ENCODE assay signal across 8 cellular contexts in the genomic region with DNA sequence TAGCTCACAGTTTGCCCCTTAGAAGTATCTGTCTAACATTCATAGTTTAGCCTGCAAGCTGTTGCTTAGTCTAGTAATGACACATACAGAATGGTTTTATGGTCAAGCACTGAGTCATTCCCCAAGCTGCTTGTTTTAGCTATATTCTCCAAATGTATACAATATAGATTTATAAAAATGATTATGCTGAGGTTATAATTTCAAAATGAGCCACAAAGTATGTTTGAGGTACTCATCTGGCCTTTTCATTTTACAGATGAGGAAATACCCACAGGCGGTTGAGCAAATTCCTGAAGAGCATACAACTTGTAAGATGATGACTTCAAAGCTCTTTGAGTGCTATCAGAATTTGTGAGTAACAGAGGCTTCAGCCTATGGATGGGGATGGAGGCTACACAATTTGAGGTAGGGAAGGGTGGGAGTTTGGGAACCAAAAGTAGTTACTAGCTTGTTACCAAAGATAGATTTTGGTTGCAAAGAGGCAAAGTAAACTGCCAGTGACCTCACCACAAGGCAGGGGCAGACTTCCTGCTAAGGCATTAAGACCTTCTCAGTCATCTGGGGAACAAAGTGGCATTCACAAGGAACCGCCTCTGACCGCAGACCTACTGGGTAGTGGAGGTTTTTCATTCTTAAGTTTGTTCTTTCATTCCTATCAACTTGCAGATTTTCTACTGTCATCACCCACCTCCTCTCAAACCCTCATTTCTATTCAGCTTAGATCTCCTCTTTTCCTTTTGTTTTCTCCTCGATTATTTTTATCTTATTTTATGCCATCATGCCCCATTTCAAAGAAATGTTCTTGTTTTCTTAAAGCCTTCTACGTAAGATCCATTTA.
DNase-seq lines count a peak whose midpoint lies in the region; ATAC-seq and TF ChIP-seq lines count a peak whose summit lies in the region.

No MANE protein-coding gene starts in this region.

- H3K4me3 Mint-ChIP-seq in CD8-positive, alpha-beta T cell: no peak overlapping the region
- peak overlapping the region; percentile 5 for H3K4me3 Mint-ChIP-seq in activated T-cell treated with anti-CD3 and anti-CD28 coated beads, Interleukin-2, amount 50 U/mL, for 4 hours
- peak overlapping the region in 1 of 10 donors; percentile 18 for H3K4me3 Mint-ChIP-seq in naive thymus-derived CD4-positive, alpha-beta T cell

- H3K4me1 ChIP-seq in CD8-positive, alpha-beta T cell (ENCODE audit: insufficient read depth, low read length): peaks cover 5% of the 10 kb centered on the region
- peaks cover 0 to 5% of the 10 kb centered on the region in 2 donors for H3K4me1 ChIP-seq in naive thymus-derived CD4-positive, alpha-beta T cell (ENCODE audit: control insufficient read depth in 2 of 2, insufficient read depth in 2 of 2, low read length in 2 of 2)
- H3K4me1 ChIP-seq in Peyer's patch: peaks cover 0 to 4% (median 0%) of the 10 kb centered on the region in 4 donors

- no peak overlapping the region for H3K27ac Mint-ChIP-seq in CD8-positive, alpha-beta T cell
- peak overlapping the region in 1 of 9 donors; percentile 76 for H3K27ac Mint-ChIP-seq in naive thymus-derived CD4-positive, alpha-beta T cell

- H3K4me1 Mint-ChIP-seq in CD8-positive, alpha-beta T cell (ENCODE audit: low read depth): peaks cover 4% of the 10 kb centered on the region
- H3K4me1 Mint-ChIP-seq in activated T-cell treated with anti-CD3 and anti-CD28 coated beads, Interleukin-2, amount 50 U/mL, for 4 hours (ENCODE audit: low read depth): peaks cover 10% of the 10 kb centered on the region
- H3K4me1 Mint-ChIP-seq in naive thymus-derived CD4-positive, alpha-beta T cell: peaks cover 0 to 10% (median 0%) of the 10 kb centered on the region in 7 donors

- intact Hi-C loops in CD8-positive, alpha-beta T cell (cut with DNase I, micrococcal nuclease): no loop called here
- intact Hi-C loops in naive thymus-derived CD4-positive, alpha-beta T cell (cut with micrococcal nuclease): no loop called here
- intact Hi-C loops in left cardiac atrium (cut with DNase I): no loop called here

- DNase-seq in CD8-positive, alpha-beta T cell: peak in 1 of 7 experiments; percentile 21
- DNase-seq in activated T-cell treated with anti-CD3 and anti-CD28 coated beads, Interleukin-2, amount 50 U/mL, for 4 hours: no peak
- DNase-seq in naive thymus-derived CD4-positive, alpha-beta T cell: peak in 1 of 9 donors; percentile 27
- DNase-seq in left cardiac atrium (no peak), Peyer's patch (no peak), NCI-H146 (lab: John Stamatoyannopoulos, UW) (no peak)

- no peaks in the 10 kb centered on the region for H3K27me3 ChIP-seq in CD8-positive, alpha-beta T cell (ENCODE audit: insufficient read depth, low read length)
- H3K27me3 ChIP-seq in naive thymus-derived CD4-positive, alpha-beta T cell (ENCODE audit: control insufficient read depth in 2 of 2, insufficient read depth in 2 of 2, low read length in 2 of 2): no peaks in the 10 kb centered on the region
- H3K27me3 ChIP-seq in Peyer's patch: no peaks in the 10 kb centered on the region

- no peak for TF ChIP-seq POLR2A in Peyer's patch (IDR thresholded peaks at IDR 0.05)

- no peak for TF ChIP-seq CTCF in CD8-positive, alpha-beta T cell (IDR thresholded peaks at IDR 0.05)
- no peak for TF ChIP-seq CTCF in Peyer's patch (IDR thresholded peaks at IDR 0.05)

- H3K36me3 Mint-ChIP-seq in CD8-positive, alpha-beta T cell: no peaks in the 10 kb centered on the region
- no peaks in the 10 kb centered on the region for H3K36me3 Mint-ChIP-seq in activated T-cell treated with anti-CD3 and anti-CD28 coated beads, Interleukin-2, amount 50 U/mL, for 4 hours (ENCODE audit: insufficient read depth)
- no peaks in the 10 kb centered on the region for H3K36me3 Mint-ChIP-seq in naive thymus-derived CD4-positive, alpha-beta T cell

- H3K36me3 ChIP-seq in CD8-positive, alpha-beta T cell (ENCODE audit: insufficient read depth, low read length): no peaks in the 10 kb centered on the region
- H3K36me3 ChIP-seq in naive thymus-derived CD4-positive, alpha-beta T cell (ENCODE audit: control insufficient read depth in 2 of 3, insufficient read depth in 3 of 3, low read length in 3 of 3): no peaks in the 10 kb centered on the region
- no peaks in the 10 kb centered on the region for H3K36me3 ChIP-seq in Peyer's patch

- H3K9me3 ChIP-seq in CD8-positive, alpha-beta T cell (ENCODE audit: low read length): no peaks in the 10 kb centered on the region
- H3K9me3 ChIP-seq in naive thymus-derived CD4-positive, alpha-beta T cell (ENCODE audit: control insufficient read depth in 2 of 3, low read length in 3 of 3): no peaks in the 10 kb centered on the region
- no peaks in the 10 kb centered on the region for H3K9me3 ChIP-seq in Peyer's patch

- no peaks in the 10 kb centered on the region for H3K9me3 Mint-ChIP-seq in CD8-positive, alpha-beta T cell
- H3K9me3 Mint-ChIP-seq in activated T-cell treated with anti-CD3 and anti-CD28 coated beads, Interleukin-2, amount 50 U/mL, for 4 hours: no peaks in the 10 kb centered on the region
- peaks cover 0 to 1% (median 0%) of the 10 kb centered on the region in 11 donors for H3K9me3 Mint-ChIP-seq in naive thymus-derived CD4-positive, alpha-beta T cell

- CTCF ChIA-PET in CD8-positive, alpha-beta T cell (lab: Charles Lee): no interaction called here
- CTCF ChIA-PET in naive thymus-derived CD4-positive, alpha-beta T cell (lab: Charles Lee): no interaction called here

- POLR2A ChIA-PET in CD8-positive, alpha-beta T cell (lab: Charles Lee): no interaction called here
- POLR2A ChIA-PET in naive thymus-derived CD4-positive, alpha-beta T cell (lab: Charles Lee): no interaction called here

- no peak overlapping the region for H3K4me3 ChIP-seq in CD8-positive, alpha-beta T cell (ENCODE audit: low read depth, low read length)
- no peak overlapping the region for H3K4me3 ChIP-seq in naive thymus-derived CD4-positive, alpha-beta T cell (ENCODE audit: low read length)
- no peak overlapping the region for H3K4me3 ChIP-seq in Peyer's patch

- ATAC-seq in CD8-positive, alpha-beta T cell: peak; percentile 26
- ATAC-seq in GM19468 (IDR thresholded peaks at IDR 0.05; ENCODE audit: extremely low read depth, unreplicated experiment): peak; percentile 55
- peak; percentile 86 for ATAC-seq in HG03460 (IDR thresholded peaks at IDR 0.05; ENCODE audit: unreplicated experiment)
- peak; percentile 75 to 80 for ATAC-seq in activated T-cell treated with anti-CD3 and anti-CD28 coated beads, Interleukin-2, amount 50 U/mL, for 4 hours
- ATAC-seq in naive thymus-derived CD4-positive, alpha-beta T cell: peak; percentile 22
- no peak for ATAC-seq in left cardiac atrium

- H3K27ac ChIP-seq in CD8-positive, alpha-beta T cell (ENCODE audit: low read depth, low read length): no peak overlapping the region
- H3K27ac ChIP-seq in naive thymus-derived CD4-positive, alpha-beta T cell (ENCODE audit: low read depth, low read length): no peak overlapping the region
- H3K27ac ChIP-seq in Peyer's patch: no peak overlapping the region

- peaks cover 13% of the 10 kb centered on the region for H3K27me3 Mint-ChIP-seq in CD8-positive, alpha-beta T cell (ENCODE audit: low read depth)
- H3K27me3 Mint-ChIP-seq in activated T-cell treated with anti-CD3 and anti-CD28 coated beads, Interleukin-2, amount 50 U/mL, for 4 hours (ENCODE audit: low read depth): peaks cover 7% of the 10 kb centered on the region
- peaks cover 13 to 31% (median 21%) of the 10 kb centered on the region in 5 donors for H3K27me3 Mint-ChIP-seq in naive thymus-derived CD4-positive, alpha-beta T cell

Comparison
In these comparisons a context has a peak if more than half of its experiments do, and no peak if none do; other contexts are left out.
1. ATAC-seq: peak in CD8-positive, alpha-beta T cell (single experiment), GM19468 (single experiment), HG03460 (single experiment), activated T-cell treated with anti-CD3 and anti-CD28 coated beads, Interleukin-2, amount 50 U/mL, for 4 hours (2 of 2) and naive thymus-derived CD4-positive, alpha-beta T cell (single experiment); none in left cardiac atrium (0 of 2).